Comparison of ENCODE assay signal across 11 cellular contexts in the genomic region with DNA sequence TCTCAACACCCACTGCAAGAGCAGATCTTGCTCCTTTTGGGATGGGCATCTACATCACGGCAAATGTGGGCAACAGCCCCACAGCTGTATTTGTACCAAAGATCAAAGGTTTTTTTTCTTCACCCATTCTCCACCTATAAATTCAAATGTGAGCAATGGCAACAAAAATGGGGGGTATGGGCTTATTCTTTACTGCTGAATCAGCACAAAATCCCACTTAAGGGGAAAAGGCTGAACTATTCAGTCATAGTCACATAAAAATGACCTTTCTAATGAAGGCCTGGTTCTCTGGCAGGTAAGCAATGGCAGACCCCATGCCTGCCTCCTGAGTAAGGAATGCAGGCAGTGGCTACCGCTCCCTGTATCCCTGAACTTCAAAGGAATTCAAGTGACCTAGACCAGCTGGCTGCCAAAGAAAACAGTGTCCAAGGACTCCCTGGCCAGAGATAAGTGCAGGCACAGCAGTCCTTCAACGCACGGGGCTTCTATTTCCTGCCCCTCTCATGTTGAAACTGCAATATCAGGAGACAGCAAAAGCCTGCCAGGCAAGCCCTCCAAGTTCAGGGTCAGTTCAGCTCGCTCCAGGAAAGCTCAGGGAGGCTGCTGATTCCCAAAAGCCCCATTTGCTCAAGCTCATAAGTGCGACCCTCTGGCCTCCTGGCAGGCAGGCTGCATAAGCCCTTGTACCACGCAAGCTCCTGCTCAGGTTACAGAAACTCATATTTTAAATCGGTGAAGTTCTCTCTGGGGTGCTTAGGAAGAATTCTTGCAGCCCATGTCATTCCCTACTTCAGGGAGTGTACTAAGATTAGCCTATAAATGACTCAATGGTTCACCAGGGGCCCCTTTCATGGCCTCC.
DNase-seq lines count a peak whose midpoint lies in the region; TF ChIP-seq lines count a peak whose summit lies in the region.
"Had no signal": no experiment of that assay in that cellular context is flagged by ENCODE, and none has a peak within 500 bp of the region (broad histone marks: within the 10 kb centered on the region; RNA-seq: fewer than 3 reads in every experiment).

No MANE protein-coding gene starts in this region.

- H3K27ac ChIP-seq in smooth muscle cell (ENCODE audit: low read depth): peak overlapping the region; percentile 44

- no peak for TF ChIP-seq CTCF in brain (conservative IDR thresholded peaks at IDR 0.05)
- TF ChIP-seq CTCF in smooth muscle cell (IDR thresholded peaks at IDR 0.05; ENCODE audit: borderline replicate concordance, insufficient read depth, poor library complexity, severe bottlenecking): no peak

- peaks cover 18% of the 10 kb centered on the region for H3K4me1 ChIP-seq in smooth muscle cell (ENCODE audit: low read depth)

- peak overlapping the region in 4 of 5 experiments; percentile 61 to 97 (median 90) for H3K27ac Mint-ChIP-seq in brain
- H3K27ac Mint-ChIP-seq: activated naive CD8-positive, alpha-beta T cell treated with anti-CD3 and anti-CD28 coated beads, Interleukin-2, amount 50 U/mL, for 24 hours; stimulated activated memory B cell treated with anti-CD40 and anti-IgM and Interleukin-4, amounts not matched to agents 10 μg/mL and 1 μg/mL and 100 μg/mL, for 72 hours had no signal

- H3K79me2 ChIP-seq in smooth muscle cell (ENCODE audit: low read depth): peaks cover 82% of the 10 kb centered on the region

- peak overlapping the region in 3 of 5 experiments; percentile 19 to 71 (median 41) for H3K4me3 Mint-ChIP-seq in brain
- H3K4me3 Mint-ChIP-seq: activated naive CD8-positive, alpha-beta T cell treated with anti-CD3 and anti-CD28 coated beads, Interleukin-2, amount 50 U/mL, for 24 hours; stimulated activated memory B cell treated with anti-CD40 and anti-IgM and Interleukin-4, amounts not matched to agents 10 μg/mL and 1 μg/mL and 100 μg/mL, for 72 hours had no signal

- no peaks in the 10 kb centered on the region for H3K36me3 ChIP-seq in smooth muscle cell (ENCODE audit: low read depth)

- peaks cover 88% of the 10 kb centered on the region for H3K4me1 Mint-ChIP-seq in brain
- H3K4me1 Mint-ChIP-seq: activated naive CD8-positive, alpha-beta T cell treated with anti-CD3 and anti-CD28 coated beads, Interleukin-2, amount 50 U/mL, for 24 hours; stimulated activated memory B cell treated with anti-CD40 and anti-IgM and Interleukin-4, amounts not matched to agents 10 μg/mL and 1 μg/mL and 100 μg/mL, for 72 hours had no signal

- H3K9ac ChIP-seq in smooth muscle cell (ENCODE audit: low read depth): no peak overlapping the region

- peaks cover 3% of the 10 kb centered on the region for H3K27me3 Mint-ChIP-seq in brain
- H3K27me3 Mint-ChIP-seq: stimulated activated memory B cell treated with anti-CD40 and anti-IgM and Interleukin-4, amounts not matched to agents 10 μg/mL and 1 μg/mL and 100 μg/mL, for 72 hours had no signal

- peaks cover 100% of the 10 kb centered on the region for H4K20me1 ChIP-seq in smooth muscle cell (ENCODE audit: low read depth)

- no peaks in the 10 kb centered on the region for H3K27me3 ChIP-seq in smooth muscle cell (ENCODE audit: low read depth)

- H3K9me3 ChIP-seq in smooth muscle cell (replicated peaks; ENCODE audit: low read depth): no peaks in the 10 kb centered on the region

- H3F3A ChIP-seq in smooth muscle cell (ENCODE audit: low read depth): no peaks in the 10 kb centered on the region

- 38% methylated on average over 8 of the region's 8 CpGs for WGBS in smooth muscle cell (ENCODE audit: low lambda C conversion rate)

- no peaks in the 10 kb centered on the region for H3K9me3 Mint-ChIP-seq in brain
- H3K9me3 Mint-ChIP-seq: activated naive CD8-positive, alpha-beta T cell treated with anti-CD3 and anti-CD28 coated beads, Interleukin-2, amount 50 U/mL, for 24 hours; stimulated activated memory B cell treated with anti-CD40 and anti-IgM and Interleukin-4, amounts not matched to agents 10 μg/mL and 1 μg/mL and 100 μg/mL, for 72 hours had no signal

- peak overlapping the region; percentile 36 for H3K4me2 ChIP-seq in smooth muscle cell

- H3K36me3 Mint-ChIP-seq in brain: no peaks in the 10 kb centered on the region
- H3K36me3 Mint-ChIP-seq: stimulated activated memory B cell treated with anti-CD40 and anti-IgM and Interleukin-4, amounts not matched to agents 10 μg/mL and 1 μg/mL and 100 μg/mL, for 72 hours had no signal

- no peak overlapping the region for H2AFZ ChIP-seq in smooth muscle cell (ENCODE audit: low read depth)

- H3K4me3 ChIP-seq in smooth muscle cell: no peak overlapping the region

- intact Hi-C loops in posterior vena cava (cut with DNase I): no loop called here

- peak; percentile 30 for DNase-seq in M059J (ENCODE audit: low read depth)
- DNase-seq in iPS-NIHi7 (ENCODE audit: extremely low spot score): peak; percentile 58
- no peak for DNase-seq in smooth muscle cell (lab: John Stamatoyannopoulos, UW; ENCODE audit: unreplicated experiment)
- DNase-seq in posterior vena cava (ENCODE audit: low spot score): no peak
- DNase-seq in GDM1 (lab: John Stamatoyannopoulos, UW): no peak
- DNase-seq in inferior parietal cortex (ENCODE audit: extremely low spot score): no peak
- no peak for DNase-seq in AML-193 (lab: John Stamatoyannopoulos, UW)
- DNase-seq: activated naive CD8-positive, alpha-beta T cell treated with anti-CD3 and anti-CD28 coated beads, Interleukin-2, amount 50 U/mL, for 24 hours; NCI-H774 had no signal

Comparison
In these comparisons a context has a peak if more than half of its experiments do, and no peak if none do; other contexts are left out.
1. DNase-seq: peak in M059J (single experiment) and iPS-NIHi7 (single experiment); none in smooth muscle cell (single experiment), posterior vena cava (single experiment), GDM1 (single experiment), inferior parietal cortex (single experiment) and AML-193 (0 of 2).